ENCODE assay signal across 1 cellular context in the genomic region with DNA sequence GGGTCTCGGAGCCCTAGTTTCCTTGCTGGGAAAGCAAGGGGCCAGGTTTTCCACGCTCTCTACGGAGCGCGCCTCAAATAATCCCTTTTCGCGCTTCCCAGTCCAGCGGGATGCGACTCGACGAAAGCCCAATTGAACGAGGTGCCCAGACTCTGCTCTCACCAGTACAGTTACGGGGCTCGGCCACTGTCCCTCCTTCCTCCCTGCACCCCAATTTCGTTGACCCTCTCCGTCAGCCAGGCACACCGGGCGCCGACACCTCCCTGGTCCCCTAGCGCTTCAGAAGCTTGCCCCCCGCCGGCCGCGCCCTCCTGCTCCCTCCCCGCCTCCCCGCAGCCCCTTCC.
TF ChIP-seq lines count a peak whose summit lies in the region.

No MANE protein-coding gene starts in this region.

TF ChIP-seq in endothelial cell of umbilical vein, 7 proteins besides CTCF, POLR2A, EP300 and RAD21 (continued from another document):
- TF ChIP-seq GATA2 (IDR thresholded peaks at IDR 0.05; ENCODE audit: insufficient read depth, insufficient read length, low read depth, low read length), result no peak
- no peak for TF ChIP-seq POLR2AphosphoS5 (IDR thresholded peaks at IDR 0.05; ENCODE audit: insufficient read depth, low read depth, low read length)
- TF ChIP-seq MAX (IDR thresholded peaks at IDR 0.05; ENCODE audit: insufficient read depth, insufficient read length), result no peak
- no peak for TF ChIP-seq JUN (IDR thresholded peaks at IDR 0.05; ENCODE audit: borderline replicate concordance, insufficient read depth, insufficient read length, low read depth)
- no peak for TF ChIP-seq FOS (IDR thresholded peaks at IDR 0.05; ENCODE audit: borderline replicate concordance, insufficient read depth, low read length)
- no peak for TF ChIP-seq MYC (IDR thresholded peaks at IDR 0.05; ENCODE audit: low read depth, low read length)
